In genomic region chr5:61596265-61596664, GRCh38 we compare ENCODE assay signal across 18 cellular contexts.
DNase-seq lines count a peak whose midpoint lies in the region; ATAC-seq, FAIRE-seq and TF ChIP-seq lines count a peak whose summit lies in the region.
"Had no signal": no experiment of that assay in that cellular context is flagged by ENCODE, and none has a peak within 500 bp of the region (broad histone marks: within the 10 kb centered on the region; RNA-seq: fewer than 3 reads in every experiment).

No MANE protein-coding gene starts in this region.

- POLR2A ChIA-PET in A549 (lab: Yijun Ruan, JAX): no interaction called here
- POLR2A ChIA-PET in HepG2 (lab: Yijun Ruan, JAX): no interaction called here
- POLR2A ChIA-PET in PC-9 (lab: Charles Lee; ENCODE audit: unreplicated experiment): interaction anchor here (0.7 kb wide), 1 partner anchor 51 kb away, joined by 14 read pairs; no protein-coding TSS in a partner anchor

- H3K4me2 ChIP-seq in A549: no peak overlapping the region
- H3K4me2 ChIP-seq in HepG2 (ENCODE audit: low read depth, low read length): no peak overlapping the region
- no peak overlapping the region for H3K4me2 ChIP-seq in PC-9

- no peaks in the 10 kb centered on the region for H4K20me1 ChIP-seq in HepG2 (ENCODE audit: insufficient read depth, low read length)
- no peaks in the 10 kb centered on the region for H4K20me1 ChIP-seq in PC-9 (ENCODE audit: insufficient read depth)

- H3K4me3 Mint-ChIP-seq in activated CD4-positive, alpha-beta T cell treated with anti-CD3 and anti-CD28 coated beads, Interleukin-2, amount 10 ng/mL, durations not matched to agents 24 days and 14 days: no peak overlapping the region
- H3K4me3 Mint-ChIP-seq: B cell; CD4-positive, alpha-beta memory T cell had no signal

- no peak overlapping the region for H3K9ac ChIP-seq in HepG2 (ENCODE audit: insufficient read depth, low read depth, low read length)
- H3K9ac ChIP-seq: GM23248 had no signal

- H3K36me3 ChIP-seq in HepG2 (replicated peaks in 1 of 2; ENCODE audit: control insufficient read depth in 1 of 2, insufficient read depth in 2 of 2, low read length in 2 of 2) (no peaks in the 10 kb centered on the region), pancreas (no peaks in the 10 kb centered on the region), PC-9 (ENCODE audit: low read depth) (no peaks in the 10 kb centered on the region)
- H3K36me3 ChIP-seq: HAP-1 had no signal

- H3K27ac ChIP-seq in A549 (peak overlapping the region; percentile 8 to 37; a peak in 2 of 6 replicates), HepG2 (ENCODE audit: extremely low read length, insufficient read depth, low read length) (no peak overlapping the region), pancreas (no peak overlapping the region), PC-9 (no peak overlapping the region)
- H3K27ac ChIP-seq: 22Rv1, C4-2B, GM23248 had no signal

- TF ChIP-seq CTCF in A549 (IDR thresholded peaks at IDR 0.05) (no peak), HepG2 (CRISPR knock-in tag; IDR thresholded peaks at IDR 0.05) (no peak), pancreas (IDR thresholded peaks at IDR 0.05) (no peak), PC-9 (conservative IDR thresholded peaks at IDR 0.05) (no peak)

- H3F3A ChIP-seq in PC-9 (ENCODE audit: insufficient read depth, low read depth): no peaks in the 10 kb centered on the region

- no peaks in the 10 kb centered on the region for H3K9me3 ChIP-seq in A549
- H3K9me3 ChIP-seq in HepG2 (ENCODE audit: low read length): no peaks in the 10 kb centered on the region
- H3K9me3 ChIP-seq in pancreas: no peaks in the 10 kb centered on the region
- H3K9me3 ChIP-seq in PC-9 (ENCODE audit: insufficient read depth, low read depth): no peaks in the 10 kb centered on the region
- H3K9me3 ChIP-seq: HAP-1 had no signal

- peaks cover 0 to 4% of the 10 kb centered on the region in 2 experiments; a peak in 1 of 5 replicates for H3K27me3 ChIP-seq in HepG2 (ENCODE audit: control insufficient read depth in 1 of 2, insufficient read depth in 2 of 2, low read length in 2 of 2)
- H3K27me3 ChIP-seq in pancreas: no peaks in the 10 kb centered on the region
- H3K27me3 ChIP-seq in PC-9 (ENCODE audit: insufficient read depth, low read depth): no peaks in the 10 kb centered on the region; the same call in 1 of the 2 replicates

- H3K4me1 ChIP-seq in A549: peaks cover 34% of the 10 kb centered on the region
- H3K4me1 ChIP-seq in HepG2 (ENCODE audit: insufficient read depth, low read length): peaks cover 19% of the 10 kb centered on the region
- H3K4me1 ChIP-seq in pancreas: peaks cover 16 to 34% (median 19%) of the 10 kb centered on the region in 3 donors
- H3K4me1 ChIP-seq in PC-9 (replicated peaks; ENCODE audit: insufficient read depth): 0 out of 2 replicates have a peak, but pooled peaks cover 7% of the 10 kb centered on the region
- H3K4me1 ChIP-seq: HAP-1 had no signal

- intact Hi-C loops in HepG2 (cut with micrococcal nuclease; ENCODE audit: unreplicated experiment) (no loop called here), pancreas (cut with DNase I) (no loop called here), head of caudate nucleus (cut with DNase I) (no loop called here), PC-9 (cut with micrococcal nuclease; ENCODE audit: unreplicated experiment) (no loop called here)
- intact Hi-C loops in activated CD4-positive, alpha-beta T cell treated with anti-CD3 and anti-CD28 coated beads, Interleukin-2, amount 10 ng/mL, durations not matched to agents 24 days and 14 days (cut with micrococcal nuclease): no loop called here

- no peak overlapping the region for H2AFZ ChIP-seq in HepG2 (ENCODE audit: low read length)
- H2AFZ ChIP-seq in PC-9: no peak overlapping the region
- H2AFZ ChIP-seq: GM23248 had no signal

- H3K4me1 Mint-ChIP-seq in activated CD4-positive, alpha-beta T cell treated with anti-CD3 and anti-CD28 coated beads, Interleukin-2, amount 10 ng/mL, durations not matched to agents 24 days and 14 days: peaks cover 2% of the 10 kb centered on the region
- H3K4me1 Mint-ChIP-seq: B cell; CD4-positive, alpha-beta memory T cell had no signal

- no peak for DNase-seq in A549 (ENCODE audit: low read depth in 1 of 2, low spot score in 1 of 2)
- peak; percentile 69 for DNase-seq in NCI-H69 (lab: John Stamatoyannopoulos, UW)
- DNase-seq in HepG2 (ENCODE audit: low spot score): no peak
- peak in 3 of 6 donors; percentile 30 to 61 (median 32) for DNase-seq in pancreas
- DNase-seq in head of caudate nucleus: no peak
- no peak for DNase-seq in PC-9
- no peak for DNase-seq in activated CD4-positive, alpha-beta T cell treated with anti-CD3 and anti-CD28 coated beads, Interleukin-2, amount 10 ng/mL, durations not matched to agents 24 days and 14 days
- DNase-seq: CD4-positive, alpha-beta memory T cell; DMS79 treated with DMSO at 0.1 percent for 48 hours; GF-D8; GM23248; IMR-90 had no signal

- no peaks in the 10 kb centered on the region for H3K36me3 Mint-ChIP-seq in activated CD4-positive, alpha-beta T cell treated with anti-CD3 and anti-CD28 coated beads, Interleukin-2, amount 10 ng/mL, durations not matched to agents 24 days and 14 days (ENCODE audit: low read depth)
- H3K36me3 Mint-ChIP-seq: CD4-positive, alpha-beta memory T cell had no signal

- 52% methylated on average over 1 of the region's 1 CpG for WGBS in A549 (ENCODE audit: missing lambda C conversion rate)
- 0% methylated on average over 1 of the region's 1 CpG for WGBS in HepG2 (ENCODE audit: low lambda C conversion rate)
- 18 to 37% methylated on average over 1 of the region's 1 CpG for WGBS in pancreas, 2 donors

- H3K9me2 ChIP-seq in PC-9 (ENCODE audit: insufficient read depth): no peaks in the 10 kb centered on the region

- H3K4me3 ChIP-seq in A549: no peak overlapping the region
- no peak overlapping the region for H3K4me3 ChIP-seq in HepG2 (replicated peaks in 1 of 3; ENCODE audit: insufficient read depth in 1 of 3, low read depth in 2 of 3, low read length in 3 of 3)
- H3K4me3 ChIP-seq in pancreas: no peak overlapping the region
- no peak overlapping the region for H3K4me3 ChIP-seq in PC-9
- H3K4me3 ChIP-seq: GM23248, HAP-1, K562 had no signal

- BruUV-seq in HepG2 (replicated peaks; lab: Mats Ljungman, UMichigan) (no TSS peak), PC-9 (replicated peaks; lab: Mats Ljungman, UMichigan) (no TSS peak)

- TF ChIP-seq POLR2A in A549 (IDR thresholded peaks at IDR 0.05; ENCODE audit: low read length) (no peak), HepG2 (IDR thresholded peaks at IDR 0.05; ENCODE audit: insufficient read depth in 1 of 2, low read depth in 2 of 2, low read length in 2 of 2) (no peak)

- no peak for TF ChIP-seq EP300 in A549 (IDR thresholded peaks at IDR 0.05)
- no peak for TF ChIP-seq EP300 in HepG2 (IDR thresholded peaks at IDR 0.05; ENCODE audit: low read depth in 2 of 2, low read length in 2 of 2)
- TF ChIP-seq EP300 in HepG2 (CRISPR knock-in tag; IDR thresholded peaks at IDR 0.05; ENCODE audit: borderline replicate concordance): no peak

- TF ChIP-seq RAD21 in A549 (conservative IDR thresholded peaks at IDR 0.05 in 1 of 2, IDR thresholded peaks at IDR 0.05 in 1 of 2) (no peak), HepG2 (CRISPR knock-in tag; IDR thresholded peaks at IDR 0.05) (no peak)

- no peak overlapping the region for H3K27ac Mint-ChIP-seq in activated CD4-positive, alpha-beta T cell treated with anti-CD3 and anti-CD28 coated beads, Interleukin-2, amount 10 ng/mL, durations not matched to agents 24 days and 14 days
- H3K27ac Mint-ChIP-seq: B cell; CD4-positive, alpha-beta memory T cell had no signal

- FAIRE-seq in A549 (lab: Jason Lieb, UNC): peak; percentile 36
- no peak for FAIRE-seq in HepG2 (lab: Jason Lieb, UNC)
- FAIRE-seq in pancreas (lab: Jason Lieb, UNC): no peak
- FAIRE-seq: K562 had no signal

- H3K27me3 Mint-ChIP-seq in activated CD4-positive, alpha-beta T cell treated with anti-CD3 and anti-CD28 coated beads, Interleukin-2, amount 10 ng/mL, durations not matched to agents 24 days and 14 days: peaks cover 14% of the 10 kb centered on the region

- CTCF ChIA-PET in A549 (lab: Yijun Ruan, JAX): interaction anchor here (0.8 to 2.0 kb wide), 2 partner anchors 21 to 27 kb away, joined by 3 to 4 read pairs; no protein-coding TSS in a partner anchor
- CTCF ChIA-PET in HepG2 (lab: Yijun Ruan, JAX; ENCODE audit: low intra/inter-chr PET ratio, low total read pairs): no interaction called here
- CTCF ChIA-PET in PC-9 (lab: Charles Lee): no interaction called here

- ATAC-seq in A549 (no peak), HepG2 (peak; percentile 74), pancreas (peak; percentile 71 to 84 (median 80)), GM18520 (IDR thresholded peaks at IDR 0.05; ENCODE audit: unreplicated experiment) (no peak)
- ATAC-seq: K562 had no signal

- H3K9me3 Mint-ChIP-seq in activated CD4-positive, alpha-beta T cell treated with anti-CD3 and anti-CD28 coated beads, Interleukin-2, amount 10 ng/mL, durations not matched to agents 24 days and 14 days: no peaks in the 10 kb centered on the region
- H3K9me3 Mint-ChIP-seq: CD4-positive, alpha-beta memory T cell had no signal

- in situ Hi-C loops in HepG2 (cut with HindIII; ENCODE audit: extremely low pct_ligation_motif_present, low pct_unique_long_range_greater_than_20kb): no loop called here

- H3K79me2 ChIP-seq in HepG2 (ENCODE audit: insufficient read depth, low read length) (no peaks in the 10 kb centered on the region), PC-9 (ENCODE audit: low read depth) (no peaks in the 10 kb centered on the region)

TF ChIP-seq in A549, 52 proteins besides CTCF, POLR2A, EP300 and RAD21 (continues in another document):
- TF ChIP-seq CEBPB (IDR thresholded peaks at IDR 0.05) (no peak), HOXB13 (CRISPR knock-in tag; IDR thresholded peaks at IDR 0.05; ENCODE audit: low read depth) (no peak), HES2 (IDR thresholded peaks at IDR 0.05) (no peak), HEYL (CRISPR knock-in tag; IDR thresholded peaks at IDR 0.05) (no peak), ZNF302 (CRISPR knock-in tag; IDR thresholded peaks at IDR 0.05) (no peak), BHLHE40 (IDR thresholded peaks at IDR 0.05; ENCODE audit: low read depth, low read length) (no peak)

TF ChIP-seq in HepG2, 621 proteins besides CTCF, POLR2A, EP300 and RAD21 (continues in another document):
- TF ChIP-seq TIGD3 (CRISPR knock-in tag; IDR thresholded peaks at IDR 0.05; ENCODE audit: borderline replicate concordance) (no peak), HOXA5 (CRISPR knock-in tag; IDR thresholded peaks at IDR 0.05) (no peak), FOXA3 (CRISPR knock-in tag; IDR thresholded peaks at IDR 0.05) (peak; percentile 12; the same call in 1 of the 2 replicates), SAP130 (CRISPR knock-in tag; IDR thresholded peaks at IDR 0.05; ENCODE audit: low read depth) (no peak)

Comparison
In these comparisons a context has a peak if more than half of its experiments do, and no peak if none do; other contexts are left out.
1. ATAC-seq: peak in HepG2 (single experiment) and pancreas (4 of 4); none in A549 (0 of 2) and GM18520 (single experiment).
2. H3K27ac ChIP-seq: peak in A549 (2 of 2); none in HepG2 (single experiment), pancreas (0 of 4) and PC-9 (single experiment).